Comparison of ENCODE assay signal across 27 cellular contexts in the genomic region with DNA sequence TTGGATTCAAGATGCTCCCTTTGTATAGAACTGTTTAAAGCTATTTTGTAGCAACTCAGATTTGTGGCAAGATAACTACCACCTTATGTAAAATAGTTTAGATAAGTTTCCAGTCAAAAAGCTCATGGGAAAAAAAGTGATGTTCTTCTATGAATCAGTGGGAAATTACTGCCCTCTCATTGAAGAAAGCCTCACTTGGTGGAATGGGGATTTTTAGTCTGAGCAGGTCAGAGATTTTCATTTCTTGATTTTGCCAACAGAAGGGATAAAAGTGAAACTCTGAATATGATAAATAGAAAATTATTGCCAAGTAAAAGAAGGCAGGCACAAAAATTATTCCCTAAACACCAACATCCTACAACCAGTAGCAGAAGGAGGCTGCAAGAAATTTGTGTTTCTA. TPM values are rescaled to one million over a fixed set of nuclear protein-coding genes. Genes with fewer than 3 reads are reported as not detected.
"Had no signal": no experiment of that assay in that cellular context is flagged by ENCODE, and none has a peak within 500 bp of the region (broad histone marks: within the 10 kb centered on the region; RNA-seq: fewer than 3 reads in every experiment).

No MANE protein-coding gene starts in this region.

- DNase-seq: anterior cingulate cortex; heart left ventricle; nucleus accumbens; retina; stimulated activated CD4-positive, alpha-beta T cell treated with anti-CD3 and anti-CD28 coated beads, Interleukin-12 subunit alpha, Interleukin-12 subunit beta, amount 100 ng/mL, for 4 hours; stimulated activated CD4-positive, alpha-beta T cell treated with anti-CD3 and anti-CD28 coated beads, Interleukin-4, amount 100 ng/mL, for 1 hour; T1000; transverse colon had no signal

- H3K27ac ChIP-seq: heart left ventricle, pancreas, prostate gland, skin epidermis, testis, transverse colon, WERI-Rb-1 had no signal

- FAIRE-seq: bronchial epithelial cell had no signal

- ATAC-seq: activated CD4-positive, CD25-positive, alpha-beta regulatory T cell treated with anti-CD3 and anti-CD28 coated beads, Interleukin-2, amount 50 U/mL, for 24 hours; activated CD8-positive, alpha-beta memory T cell treated with anti-CD3 and anti-CD28 coated beads, Interleukin-2, amount 10 ng/mL, durations not matched to agents 7 days and 5 days; activated CD8-positive, alpha-beta T cell treated with anti-CD3 and anti-CD28 coated beads, Interleukin-2, amount 10 ng/mL, durations not matched to agents 7 days and 5 days; esophagus mucosa; heart left ventricle; sciatic nerve had no signal

- H3K9me3 Mint-ChIP-seq: central memory CD8-positive, alpha-beta T cell; dendritic cell treated with granulocyte-macrophage colony-stimulating factor and Interleukin-4, amounts not matched to agents 40 ng/mL and 50 ng/mL, for 4 days had no signal

- H3K36me3 ChIP-seq: heart left ventricle, pancreas, prostate gland, transverse colon, WERI-Rb-1 had no signal

- H3K4me3 ChIP-seq: heart left ventricle, pancreas, prostate gland, skin epidermis, testis, transverse colon had no signal

- H3K9me3 ChIP-seq: pancreas, prostate gland, testis, transverse colon had no signal

- H3K36me3 Mint-ChIP-seq: mesothelial cell of epicardium had no signal

- H3K27me3 Mint-ChIP-seq: activated CD8-positive, alpha-beta memory T cell treated with anti-CD3 and anti-CD28 coated beads, Interleukin-2, amount 10 ng/mL, durations not matched to agents 7 days and 5 days; central memory CD8-positive, alpha-beta T cell; dendritic cell treated with granulocyte-macrophage colony-stimulating factor and Interleukin-4, amounts not matched to agents 40 ng/mL and 50 ng/mL, for 4 days; naive B cell; T-helper 17 cell had no signal

- H3K27ac Mint-ChIP-seq: activated CD8-positive, alpha-beta memory T cell treated with anti-CD3 and anti-CD28 coated beads, Interleukin-2, amount 10 ng/mL, durations not matched to agents 7 days and 5 days; activated CD8-positive, alpha-beta T cell treated with anti-CD3 and anti-CD28 coated beads, Interleukin-2, amount 10 ng/mL, durations not matched to agents 7 days and 5 days; dendritic cell treated with granulocyte-macrophage colony-stimulating factor and Interleukin-4, amounts not matched to agents 40 ng/mL and 50 ng/mL, for 4 days; endodermal cell; mesothelial cell of epicardium; naive B cell; T-helper 17 cell had no signal

- H3K4me3 Mint-ChIP-seq: activated CD8-positive, alpha-beta memory T cell treated with anti-CD3 and anti-CD28 coated beads, Interleukin-2, amount 10 ng/mL, durations not matched to agents 7 days and 5 days; activated CD8-positive, alpha-beta T cell treated with anti-CD3 and anti-CD28 coated beads, Interleukin-2, amount 10 ng/mL, durations not matched to agents 7 days and 5 days; central memory CD8-positive, alpha-beta T cell; dendritic cell treated with granulocyte-macrophage colony-stimulating factor and Interleukin-4, amounts not matched to agents 40 ng/mL and 50 ng/mL, for 4 days; endodermal cell; mesothelial cell of epicardium; neural crest cell; T-helper 17 cell had no signal

- H3K4me1 Mint-ChIP-seq: central memory CD8-positive, alpha-beta T cell; endodermal cell; mesothelial cell of epicardium; neural crest cell had no signal

RNA-seq across cellular contexts. Expression of gene CSTA, which starts 25.8 kb away (rescaled TPM):
- total RNA-seq: activated CD8-positive, alpha-beta memory T cell treated with anti-CD3 and anti-CD28 coated beads, Interleukin-2, amount 10 ng/mL, durations not matched to agents 7 days and 5 days; activated CD8-positive, alpha-beta T cell treated with anti-CD3 and anti-CD28 coated beads, Interleukin-2, amount 10 ng/mL, durations not matched to agents 7 days and 5 days; endodermal cell; kidney epithelial cell; mesothelial cell of epicardium; neural crest cell had no signal
